ENCODE assay signal across 8 cellular contexts in the genomic region with DNA sequence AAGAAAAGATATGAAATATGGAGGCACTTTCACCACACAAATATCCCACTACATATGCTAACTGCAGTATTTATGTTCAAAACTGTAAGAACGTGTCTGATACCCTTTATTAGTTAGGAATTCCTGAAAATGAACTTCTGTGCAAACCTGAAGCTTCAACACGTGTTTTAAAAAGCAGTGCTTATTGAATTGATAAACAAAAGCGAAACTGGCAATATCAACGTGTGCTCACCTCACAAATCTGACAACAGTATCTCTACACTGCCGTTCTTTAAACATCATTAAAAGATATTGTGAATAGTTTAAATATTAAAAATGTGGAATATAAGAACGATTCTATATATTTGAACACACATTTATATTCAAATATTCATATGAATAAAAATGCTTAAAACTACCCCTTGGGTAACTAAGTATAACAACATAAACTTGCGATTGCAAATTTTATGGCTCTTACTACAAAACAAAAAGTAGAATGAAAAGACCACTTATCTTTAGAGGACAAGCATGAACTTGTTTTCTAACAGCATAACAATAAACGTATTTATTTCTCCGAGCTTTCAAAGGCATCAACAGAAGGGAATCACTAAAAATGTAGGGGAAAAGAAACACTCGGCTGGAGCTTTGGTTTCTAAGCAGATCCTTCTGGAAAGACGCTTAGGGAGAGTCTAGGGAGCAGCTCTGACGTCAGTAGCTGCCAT. TPM values are rescaled to one million over a fixed set of nuclear protein-coding genes. Genes with fewer than 3 reads are reported as not detected.
DNase-seq lines count a peak whose midpoint lies in the region; ATAC-seq and TF ChIP-seq lines count a peak whose summit lies in the region.

TSS of gene LRP2BP (minus strand) at position 670 of the 701 bp plus-strand sequence. CDS start 17,738 bp downstream, outside the sequence.

- no peaks in the 10 kb centered on the region for H3K27me3 ChIP-seq in psoas muscle (ENCODE audit: insufficient read depth in 3 of 3, low read length in 2 of 3)

- peak within 1 kb of the TSS; percentile 100 for H3K27ac ChIP-seq in psoas muscle

- H3K9me3 ChIP-seq in psoas muscle = no peaks in the 10 kb centered on the region

- DNase-seq in Calu3 (no peak), HuH-7.5 (ENCODE audit: low spot score) (peak; percentile 12), foreskin melanocyte (peak; percentile 87), psoas muscle (no peak)
- DNase-seq in activated CD4-positive, alpha-beta memory T cell treated with anti-CD3 and anti-CD28 coated beads, Interleukin-2, amount 10 ng/mL, durations not matched to agents 7 days and 5 days = no peak
- no peak for DNase-seq in effector CD4-positive, alpha-beta T cell
- DNase-seq in activated CD4-positive, CD25-positive, alpha-beta regulatory T cell treated with anti-CD3 and anti-CD28 coated beads, Interleukin-2, amount 50 U/mL, for 72 hours = no peak

- no peaks in the 10 kb centered on the region for H3K9me3 Mint-ChIP-seq in Calu3 (ENCODE audit: low read depth, unreplicated experiment)
- no peaks in the 10 kb centered on the region for H3K9me3 Mint-ChIP-seq in activated CD4-positive, alpha-beta memory T cell treated with anti-CD3 and anti-CD28 coated beads, Interleukin-2, amount 10 ng/mL, durations not matched to agents 7 days and 5 days

- 4 to 8% (median 5%) methylated on average over 12 of the region's 12 CpGs for WGBS in psoas muscle, 3 donors

- H3K4me3 ChIP-seq in psoas muscle = peak within 1 kb of the TSS; percentile 84

- TF ChIP-seq CTCF in Calu3 (IDR thresholded peaks at IDR 0.05; ENCODE audit: unreplicated experiment) (no peak), psoas muscle (IDR thresholded peaks at IDR 0.05) (no peak)

- POLR2A ChIA-PET in activated CD4-positive, alpha-beta memory T cell treated with anti-CD3 and anti-CD28 coated beads, Interleukin-2, amount 10 ng/mL, durations not matched to agents 7 days and 5 days (lab: Charles Lee) = interaction anchor here (1.0 to 4.3 kb wide), 15 partner anchors 9 to 747 kb away, joined by 3 to 47 read pairs (median 5); partner anchors contain the start of genes CENPU, CFAP97, SLC25A4 and SNX25

- H3K4me1 ChIP-seq in psoas muscle = peaks cover 15% of the 10 kb centered on the region

- TSS peak; percentile 72 for BruUV-seq in Calu3 (replicated peaks; lab: Mats Ljungman, UMichigan)

- peak within 1 kb of the TSS; percentile 93 for H3K27ac Mint-ChIP-seq in Calu3 (ENCODE audit: unreplicated experiment)
- H3K27ac Mint-ChIP-seq in activated CD4-positive, alpha-beta memory T cell treated with anti-CD3 and anti-CD28 coated beads, Interleukin-2, amount 10 ng/mL, durations not matched to agents 7 days and 5 days = peak within 1 kb of the TSS; percentile 92

- peaks cover 20% of the 10 kb centered on the region for H3K36me3 Mint-ChIP-seq in Calu3 (ENCODE audit: insufficient read depth, unreplicated experiment)
- H3K36me3 Mint-ChIP-seq in activated CD4-positive, alpha-beta memory T cell treated with anti-CD3 and anti-CD28 coated beads, Interleukin-2, amount 10 ng/mL, durations not matched to agents 7 days and 5 days (ENCODE audit: low read depth) = peaks cover 42% of the 10 kb centered on the region

- peak within 1 kb of the TSS; percentile 72 for H3K4me3 Mint-ChIP-seq in Calu3 (ENCODE audit: low read depth, unreplicated experiment)
- peak within 1 kb of the TSS; percentile 84 for H3K4me3 Mint-ChIP-seq in activated CD4-positive, alpha-beta memory T cell treated with anti-CD3 and anti-CD28 coated beads, Interleukin-2, amount 10 ng/mL, durations not matched to agents 7 days and 5 days

- ATAC-seq in psoas muscle (no peak), GM18861 (IDR thresholded peaks at IDR 0.05; ENCODE audit: unreplicated experiment) (no peak)

- peaks cover 8% of the 10 kb centered on the region for H3K4me1 Mint-ChIP-seq in Calu3 (ENCODE audit: low read depth, unreplicated experiment)
- H3K4me1 Mint-ChIP-seq in activated CD4-positive, alpha-beta memory T cell treated with anti-CD3 and anti-CD28 coated beads, Interleukin-2, amount 10 ng/mL, durations not matched to agents 7 days and 5 days = peaks cover 52% of the 10 kb centered on the region

- CTCF ChIA-PET in Calu3 (lab: Charles Lee) = no interaction called here
- CTCF ChIA-PET in activated CD4-positive, alpha-beta memory T cell treated with anti-CD3 and anti-CD28 coated beads, Interleukin-2, amount 10 ng/mL, durations not matched to agents 7 days and 5 days (lab: Charles Lee) = interaction anchor here (1.2 to 1.9 kb wide), 5 partner anchors 11 to 203 kb away, joined by 3 to 4 read pairs (median 4); partner anchors contain the start of genes SNX25 and UFSP2

- peaks cover 0 to 24% of the 10 kb centered on the region in 2 donors for H3K36me3 ChIP-seq in psoas muscle (ENCODE audit: insufficient read depth in 1 of 2, low read depth in 1 of 2)

- intact Hi-C loops in Calu3 (cut with micrococcal nuclease; ENCODE audit: unreplicated experiment) (loop anchor here (5.0 kb wide), 1 partner anchor 193 kb away; the partner anchor contains the start of gene CFAP97), psoas muscle (cut with DNase I) (loop anchor here (5.0 to 10.0 kb wide), 5 partner anchors 191 to 741 kb away; partner anchors contain the start of genes CFAP97 (in 1 of the 2), SLC25A4 (in 1 of the 2) and SNX25 (in 1 of the 2))

- H3K27me3 Mint-ChIP-seq in Calu3 (ENCODE audit: unreplicated experiment) = no peaks in the 10 kb centered on the region
- H3K27me3 Mint-ChIP-seq in activated CD4-positive, alpha-beta memory T cell treated with anti-CD3 and anti-CD28 coated beads, Interleukin-2, amount 10 ng/mL, durations not matched to agents 7 days and 5 days = no peaks in the 10 kb centered on the region

RNA-seq across cellular contexts. Expression of gene LRP2BP, which starts in this region (rescaled TPM):
- total RNA-seq in Calu3 (2022) (0.47 and 0.49 TPM in 2 replicates), psoas muscle (1 to 10 TPM in 2 of 4 donors, under 1 TPM in 2; 0.80 to 3.0 (median 1.1) TPM)
- total RNA-seq in activated CD4-positive, alpha-beta memory T cell treated with anti-CD3 and anti-CD28 coated beads, Interleukin-2, amount 10 ng/mL, durations not matched to agents 7 days and 5 days = 1 to 10 TPM; 1.1 to 1.2 TPM
- 1 to 10 TPM in 1 of 3 donors, under 1 TPM in 2; 0.48 to 1.1 (median 0.59) TPM for polyA plus RNA-seq in psoas muscle

Comparison
In these comparisons a context has a peak if more than half of its experiments do, and no peak if none do; other contexts are left out.
1. DNase-seq: peak in HuH-7.5 (single experiment) and foreskin melanocyte (single experiment); none in Calu3 (single experiment), activated CD4-positive, alpha-beta memory T cell treated with anti-CD3 and anti-CD28 coated beads, Interleukin-2, amount 10 ng/mL, durations not matched to agents 7 days and 5 days (single experiment), psoas muscle (0 of 2), effector CD4-positive, alpha-beta T cell (single experiment) and activated CD4-positive, CD25-positive, alpha-beta regulatory T cell treated with anti-CD3 and anti-CD28 coated beads, Interleukin-2, amount 50 U/mL, for 72 hours (single experiment).